ENCODE assay signal across 25 cellular contexts in genomic region chr16:78368121-78369102, GRCh38.
"Had no signal": no experiment of that assay in that cellular context is flagged by ENCODE, and none has a peak within 500 bp of the region (broad histone marks: within the 10 kb centered on the region; RNA-seq: fewer than 3 reads in every experiment).

No MANE protein-coding gene starts in this region.

- H3K27ac ChIP-seq: adrenal gland, ascending aorta, brain microvascular endothelial cell, transverse colon, uterus, WERI-Rb-1 had no signal

- H3K27me3 ChIP-seq: adrenal gland, ascending aorta, brain microvascular endothelial cell, transverse colon, uterus had no signal

- H3K27me3 Mint-ChIP-seq: activated naive CD8-positive, alpha-beta T cell; activated T-cell treated with anti-CD3 and anti-CD28 coated beads, Interleukin-2, amount 50 U/mL, for 24 hours; activated T-helper 17 cell treated with anti-CD3 and anti-CD28 coated beads, Interleukin-2, amount 50 U/mL, for 72 hours; memory B cell; stimulated activated naive B cell treated with anti-CD40 and anti-IgM and Interleukin-4, amounts not matched to agents 10 μg/mL and 1 μg/mL and 100 μg/mL, for 72 hours; T-helper 17 cell had no signal

- H3K4me3 Mint-ChIP-seq: activated naive CD8-positive, alpha-beta T cell; activated T-cell treated with anti-CD3 and anti-CD28 coated beads, Interleukin-2, amount 50 U/mL, for 24 hours; activated T-helper 17 cell treated with anti-CD3 and anti-CD28 coated beads, Interleukin-2, amount 50 U/mL, for 72 hours; memory B cell; stimulated activated naive B cell treated with anti-CD40 and anti-IgM and Interleukin-4, amounts not matched to agents 10 μg/mL and 1 μg/mL and 100 μg/mL, for 72 hours; T-helper 17 cell had no signal

- DNase-seq: activated CD4-positive, alpha-beta T cell treated with anti-CD3 and anti-CD28 coated beads, Interleukin-2, amount 50 U/mL, for 1 hour; activated CD4-positive, CD25-positive, alpha-beta regulatory T cell treated with anti-CD3 and anti-CD28 coated beads, Interleukin-2, amount 50 U/mL, for 72 hours; activated naive CD4-positive, alpha-beta T cell; activated T-cell treated with anti-CD3 and anti-CD28 coated beads, Interleukin-2, amount 50 U/mL, for 24 hours; adrenal gland; brain microvascular endothelial cell; central memory CD4-positive, alpha-beta T cell; effector memory CD4-positive, alpha-beta T cell; foreskin melanocyte; hippocampal formation; kidney glomerular epithelial cell; mucosa of descending colon; posterior cingulate gyrus; stimulated activated CD4-positive, alpha-beta T cell treated with anti-CD3 and anti-CD28 coated beads, Interleukin-2, amount 100 ng/mL, for 48 hours; stimulated activated CD8-positive, alpha-beta memory T cell treated with anti-CD3 and anti-CD28 coated beads, Interleukin-4, amount 100 ng/mL, for 48 hours; stimulated activated naive B cell treated with anti-CD40 and anti-IgM and Interleukin-4, amounts not matched to agents 10 μg/mL and 1 μg/mL and 100 μg/mL, for 72 hours; T-helper 17 cell; transverse colon; uterus; WERI-Rb-1 had no signal

- H3K4me1 ChIP-seq: adrenal gland, ascending aorta, uterus had no signal

- ATAC-seq: activated T-helper 17 cell treated with anti-CD3 and anti-CD28 coated beads, Interleukin-2, amount 50 U/mL, for 72 hours; esophagus mucosa; mucosa of descending colon; stimulated activated naive B cell treated with anti-CD40 and anti-IgM and Interleukin-4, amounts not matched to agents 10 μg/mL and 1 μg/mL and 100 μg/mL, for 72 hours; T-helper 17 cell had no signal

- H3K9me3 ChIP-seq: adrenal gland, mucosa of descending colon, uterus had no signal

- H3K4me3 ChIP-seq: adrenal gland, ascending aorta, mucosa of descending colon, transverse colon, uterus had no signal

- H3K27ac Mint-ChIP-seq: activated naive CD8-positive, alpha-beta T cell; activated T-cell treated with anti-CD3 and anti-CD28 coated beads, Interleukin-2, amount 50 U/mL, for 24 hours; activated T-helper 17 cell treated with anti-CD3 and anti-CD28 coated beads, Interleukin-2, amount 50 U/mL, for 72 hours; memory B cell; stimulated activated naive B cell treated with anti-CD40 and anti-IgM and Interleukin-4, amounts not matched to agents 10 μg/mL and 1 μg/mL and 100 μg/mL, for 72 hours; T-helper 17 cell had no signal

- H3K9me3 Mint-ChIP-seq: activated T-helper 17 cell treated with anti-CD3 and anti-CD28 coated beads, Interleukin-2, amount 50 U/mL, for 72 hours had no signal

- H3K4me1 Mint-ChIP-seq: activated T-helper 17 cell treated with anti-CD3 and anti-CD28 coated beads, Interleukin-2, amount 50 U/mL, for 72 hours; memory B cell; stimulated activated naive B cell treated with anti-CD40 and anti-IgM and Interleukin-4, amounts not matched to agents 10 μg/mL and 1 μg/mL and 100 μg/mL, for 72 hours had no signal

- H3K36me3 ChIP-seq: adrenal gland, ascending aorta, brain microvascular endothelial cell, transverse colon, uterus, WERI-Rb-1 had no signal
